In genomic region chr4:55107054-55107453, GRCh38 we compare ENCODE assay signal across 20 cellular contexts. TPM values are rescaled to one million over a fixed set of nuclear protein-coding genes. Genes with fewer than 3 reads are reported as not detected.
A peak's percentile ranks its signal among the peaks of the same experiment; 100 is the strongest.
DNase-seq lines count a peak whose midpoint lies in the region; ATAC-seq, FAIRE-seq and TF ChIP-seq lines count a peak whose summit lies in the region.
"Had no signal": no experiment of that assay in that cellular context is flagged by ENCODE, and none has a peak within 500 bp of the region (broad histone marks: within the 10 kb centered on the region; RNA-seq: fewer than 3 reads in every experiment).

No MANE protein-coding gene starts in this region.

- no peak overlapping the region for H3K27ac Mint-ChIP-seq in stimulated activated naive B cell treated with anti-CD40 and anti-IgM and Interleukin-4, amounts not matched to agents 10 μg/mL and 1 μg/mL and 100 μg/mL, for 72 hours
- H3K27ac Mint-ChIP-seq: CD4-positive, CD25-positive, alpha-beta regulatory T cell; HFFc6; IgD-negative memory B cell had no signal

- H3K23ac ChIP-seq in mesendoderm (ENCODE audit: low read length), result no peak overlapping the region

- H3K36me3 ChIP-seq in K562 (ENCODE audit: control insufficient read depth, insufficient read depth, low read length) (no peaks in the 10 kb centered on the region), mesendoderm (ENCODE audit: control insufficient read depth, insufficient read depth, low read length) (peaks cover 15% of the 10 kb centered on the region)
- H3K36me3 ChIP-seq: BLaER1 treated with 17β-estradiol and CSF1 and Interleukin-3, amounts not matched to agents 10 nM and 100 nM had no signal

- intact Hi-C loops in K562 (cut with micrococcal nuclease), result no loop called here

- H3K4me3 ChIP-seq in K562 (no peak overlapping the region), mesendoderm (ENCODE audit: low read length) (no peak overlapping the region)
- H3K4me3 ChIP-seq: BLaER1 treated with 17β-estradiol and CSF1 and Interleukin-3, amounts not matched to agents 10 nM and 100 nM had no signal

- H3K9ac ChIP-seq in K562 (ENCODE audit: insufficient read depth in 1 of 2, low read depth in 2 of 2, low read length in 2 of 2), result no peak overlapping the region
- H3K9ac ChIP-seq in mesendoderm (ENCODE audit: low read length), result no peak overlapping the region
- H3K9ac ChIP-seq: BLaER1 treated with 17β-estradiol and CSF1 and Interleukin-3, amounts not matched to agents 10 nM and 100 nM had no signal

- no peak overlapping the region for H3K4me3 Mint-ChIP-seq in stimulated activated naive B cell treated with anti-CD40 and anti-IgM and Interleukin-4, amounts not matched to agents 10 μg/mL and 1 μg/mL and 100 μg/mL, for 72 hours
- H3K4me3 Mint-ChIP-seq: CD4-positive, CD25-positive, alpha-beta regulatory T cell; HFFc6; IgD-negative memory B cell had no signal

- TF ChIP-seq POLR2A in K562 (conservative IDR thresholded peaks at IDR 0.05), result no peak
- TF ChIP-seq POLR2A in GM12891 (IDR thresholded peaks at IDR 0.05; ENCODE audit: low read depth, low read length), result no peak

- H4K8ac ChIP-seq in mesendoderm (ENCODE audit: low read depth, low read length), result no peak overlapping the region

- no peak for ATAC-seq in K562
- no peak for ATAC-seq in stimulated activated naive B cell treated with anti-CD40 and anti-IgM and Interleukin-4, amounts not matched to agents 10 μg/mL and 1 μg/mL and 100 μg/mL, for 72 hours (replicated peaks)

- H3K27me3 ChIP-seq in K562 (ENCODE audit: control insufficient read depth in 2 of 2, insufficient read depth in 2 of 2, low read length in 2 of 2) (peaks cover 2 to 15% of the 10 kb centered on the region in 2 experiments; a peak in 3 of 5 replicates), mesendoderm (ENCODE audit: insufficient read depth, low read length, poor library complexity) (no peaks in the 10 kb centered on the region)
- H3K27me3 ChIP-seq: BLaER1 treated with 17β-estradiol and CSF1 and Interleukin-3, amounts not matched to agents 10 nM and 100 nM had no signal

- DNase-seq in CMK (ENCODE audit: low read depth) (peak; percentile 78), OCI-M2 (lab: John Stamatoyannopoulos, UW; ENCODE audit: unreplicated experiment) (peak; percentile 29), K562 (ENCODE audit: extremely low read depth in 1 of 4, low spot score in 3 of 4) (no peak), mesendoderm (peak; percentile 16), GM12891 (ENCODE audit: insufficient read length, low spot score) (no peak), OCI-M1 (lab: John Stamatoyannopoulos, UW) (no peak), DMS53 treated with DMSO at 0.1 percent for 48 hours (lab: John Stamatoyannopoulos, UW; ENCODE audit: unreplicated experiment) (no peak)
- DNase-seq in stimulated activated naive B cell treated with anti-CD40 and anti-IgM and Interleukin-4, amounts not matched to agents 10 μg/mL and 1 μg/mL and 100 μg/mL, for 72 hours, result no peak
- DNase-seq: ACHN; CD4-positive, CD25-positive, alpha-beta regulatory T cell; DMS79 treated with DMSO at 0.1 percent for 48 hours; EL; HCEC 1CT; HFFc6 had no signal

- H2BK15ac ChIP-seq in mesendoderm (replicated peaks; ENCODE audit: low read depth), result no peak overlapping the region

- POLR2A ChIA-PET in K562 (lab: Yijun Ruan, JAX), result interaction anchor here (0.6 to 0.8 kb wide), 2 partner anchors 52 to 72 kb away, joined by 3 read pairs; no protein-coding TSS in a partner anchor

- H3K27ac ChIP-seq in K562 (ENCODE audit: extremely low read depth, low read depth, low read length) (no peak overlapping the region), mesendoderm (ENCODE audit: low read depth, low read length) (no peak overlapping the region)
- H3K27ac ChIP-seq: BLaER1 treated with 17β-estradiol and CSF1 and Interleukin-3, amounts not matched to agents 10 nM and 100 nM had no signal

- H3K4ac ChIP-seq in mesendoderm (ENCODE audit: low read depth, low read length), result no peak overlapping the region

- H2BK5ac ChIP-seq in mesendoderm (ENCODE audit: low read length), result no peak overlapping the region

- no peak overlapping the region for H3K18ac ChIP-seq in mesendoderm (ENCODE audit: low read length)

- peaks cover 0 to 2% of the 10 kb centered on the region in 2 donors for H3K9me3 Mint-ChIP-seq in stimulated activated naive B cell treated with anti-CD40 and anti-IgM and Interleukin-4, amounts not matched to agents 10 μg/mL and 1 μg/mL and 100 μg/mL, for 72 hours
- H3K9me3 Mint-ChIP-seq: HFFc6 had no signal

- no peak for FAIRE-seq in K562 (lab: Jason Lieb, UNC)
- FAIRE-seq in GM12891 (lab: Jason Lieb, UNC), result no peak
- FAIRE-seq: G401.6, GM19239 had no signal

- H3K27me3 Mint-ChIP-seq in stimulated activated naive B cell treated with anti-CD40 and anti-IgM and Interleukin-4, amounts not matched to agents 10 μg/mL and 1 μg/mL and 100 μg/mL, for 72 hours, result no peaks in the 10 kb centered on the region
- H3K27me3 Mint-ChIP-seq: IgD-negative memory B cell had no signal

- no peak overlapping the region for H4K5ac ChIP-seq in mesendoderm (ENCODE audit: low read length)

- WGBS in K562 (ENCODE audit: insufficient coverage, low coverage, missing lambda C conversion rate), result 0% methylated on average over 3 of the region's 3 CpGs
- no CpG with 5 or more reads among the region's 3 CpGs for WGBS in mesendoderm (ENCODE audit: extremely low coverage, insufficient coverage, low lambda C conversion rate)

- TF ChIP-seq CTCF in K562 (IDR thresholded peaks at IDR 0.05 in 2 of 3, conservative IDR thresholded peaks at IDR 0.05 in 1 of 3; ENCODE audit: insufficient read depth in 2 of 3, low read depth in 1 of 3, low read length in 3 of 3), result no peak

- no peaks in the 10 kb centered on the region for H3K36me3 Mint-ChIP-seq in stimulated activated naive B cell treated with anti-CD40 and anti-IgM and Interleukin-4, amounts not matched to agents 10 μg/mL and 1 μg/mL and 100 μg/mL, for 72 hours
- H3K36me3 Mint-ChIP-seq: CD4-positive, CD25-positive, alpha-beta regulatory T cell; IgD-negative memory B cell had no signal

- no peak overlapping the region for H3K4me2 ChIP-seq in K562 (ENCODE audit: insufficient read depth, low read length)
- no peak overlapping the region for H3K4me2 ChIP-seq in mesendoderm (ENCODE audit: low read length)
- H3K4me2 ChIP-seq: BLaER1 treated with 17β-estradiol and CSF1 and Interleukin-3, amounts not matched to agents 10 nM and 100 nM had no signal

- no peaks in the 10 kb centered on the region for H3K4me1 Mint-ChIP-seq in stimulated activated naive B cell treated with anti-CD40 and anti-IgM and Interleukin-4, amounts not matched to agents 10 μg/mL and 1 μg/mL and 100 μg/mL, for 72 hours
- H3K4me1 Mint-ChIP-seq: CD4-positive, CD25-positive, alpha-beta regulatory T cell; IgD-negative memory B cell had no signal

- no peak overlapping the region for H2AK5ac ChIP-seq in mesendoderm (ENCODE audit: low read length)

- TF ChIP-seq RAD21 in K562 (CRISPR knock-in tag; conservative IDR thresholded peaks at IDR 0.05 in 1 of 2, IDR thresholded peaks at IDR 0.05 in 1 of 2), result no peak

- H3K9me1 ChIP-seq in K562 (ENCODE audit: control insufficient read depth, insufficient read depth, low read length), result no peaks in the 10 kb centered on the region

- no peak overlapping the region for H3K56ac ChIP-seq in mesendoderm (ENCODE audit: low read length)

- no peak overlapping the region for H2BK120ac ChIP-seq in mesendoderm (ENCODE audit: low read depth, low read length)

- H4K20me1 ChIP-seq in K562 (replicated peaks; ENCODE audit: control insufficient read depth, insufficient read depth, low read length), result no peaks in the 10 kb centered on the region
- H4K20me1 ChIP-seq: BLaER1 treated with 17β-estradiol and CSF1 and Interleukin-3, amounts not matched to agents 10 nM and 100 nM had no signal

- no peaks in the 10 kb centered on the region for H3K79me2 ChIP-seq in K562 (ENCODE audit: control insufficient read depth, insufficient read depth, low read length)
- no peaks in the 10 kb centered on the region for H3K79me2 ChIP-seq in mesendoderm (ENCODE audit: control insufficient read depth, insufficient read depth, low read length)

- H3K9me3 ChIP-seq in K562 (replicated peaks; ENCODE audit: control insufficient read depth, insufficient read depth, low read depth, low read length), result no peaks in the 10 kb centered on the region
- H3K9me3 ChIP-seq: BLaER1 treated with 17β-estradiol and CSF1 and Interleukin-3, amounts not matched to agents 10 nM and 100 nM had no signal

- CTCF ChIA-PET in K562 (lab: Yijun Ruan, JAX; ENCODE audit: low intra/inter-chr PET ratio), result no interaction called here

- no peaks in the 10 kb centered on the region for H3K4me1 ChIP-seq in K562 (replicated peaks in 1 of 2; ENCODE audit: control insufficient read depth in 2 of 2, insufficient read depth in 2 of 2, low read length in 2 of 2)
- no peaks in the 10 kb centered on the region for H3K4me1 ChIP-seq in mesendoderm (ENCODE audit: control insufficient read depth, low read depth, low read length)

- BruUV-seq in K562 (replicated peaks; lab: Mats Ljungman, UMichigan), result no TSS peak

- H2AFZ ChIP-seq in K562 (ENCODE audit: low read depth, low read length), result no peak overlapping the region

- TF ChIP-seq EP300 in K562 (IDR thresholded peaks at IDR 0.05; ENCODE audit: low read length), result no peak

- no peaks in the 10 kb centered on the region for H3K79me1 ChIP-seq in mesendoderm (ENCODE audit: low read length)

- in situ Hi-C loops in K562 (cut with MboI), result no loop called here

TF ChIP-seq in GM12891, 5 proteins besides CTCF, POLR2A, EP300 and RAD21 (continues in another document):
- TF ChIP-seq TAF1 (IDR thresholded peaks at IDR 0.05; ENCODE audit: low read depth, low read length) (no peak), POLR2AphosphoS5 (IDR thresholded peaks at IDR 0.05; ENCODE audit: low read depth, low read length) (no peak)

RNA-seq across cellular contexts. Expression of gene KDR, which starts 18.3 kb away (rescaled TPM):
- total RNA-seq in K562 (2011; cell fraction: chromatin; rRNA removed; ENCODE audit: low replicate concordance), result not detected in 2 replicates
- not detected in 2 replicates for total RNA-seq in K562 (2011; cell fraction: nucleolus; rRNA removed)
- not detected in 2 replicates for total RNA-seq in K562 (2011; cell fraction: nucleoplasm; rRNA removed)
- total RNA-seq in K562 (2014; rRNA removed), result not detected in 2 replicates
- total RNA-seq in K562 (2014; rRNA removed; fragmentation: Illumina TruSeq; extraction: Trizol), result not detected in 2 replicates
- not detected in 2 replicates for total RNA-seq in K562 (2015; rRNA removed; fragmentation: Illumina TruSeq; extraction: Trizol)
- 0.11 and 0.13 TPM in 2 replicates for total RNA-seq in K562 (2021)
- not detected in 2 replicates for polyA plus RNA-seq in K562 (2011; rRNA removed)
- 0.01 TPM in 2 replicates for polyA plus RNA-seq in K562 (2011; cell fraction: cytosol; rRNA removed)
- polyA plus RNA-seq in K562 (2011; cell fraction: nucleus; rRNA removed), result not detected in 2 replicates
- 0.01 TPM in 1 of 2 replicates, not detected in the other for polyA plus RNA-seq in K562 (2012)
- polyA plus RNA-seq in K562 (2014; fragmentation: Illumina TruSeq; extraction: Trizol), result not detected in 2 replicates
- polyA plus RNA-seq in K562 (2014; fragmentation: Nextera tagmentation; extraction: Ambion mirVana), result not detected
- polyA plus RNA-seq in K562 (2014; rRNA removed), result not detected in 2 replicates
- not detected in 2 replicates for polyA minus RNA-seq in K562 (2011; rRNA and poly(A)+ RNA removed)
- not detected in 2 replicates for polyA minus RNA-seq in K562 (2011; cell fraction: cytosol; rRNA and poly(A)+ RNA removed)
- polyA minus RNA-seq in K562 (2011; cell fraction: nucleus; rRNA and poly(A)+ RNA removed), result not detected in 2 replicates
- 39.2 TPM for polyA plus RNA-seq in mesendoderm (2013, experiment 1 of 2)
- polyA plus RNA-seq in mesendoderm (2013, experiment 2 of 2), result 38.7 TPM
- not detected for polyA plus RNA-seq in GM12891 (2012; ENCODE audit: low read depth, missing spikeins)
- total RNA-seq: CD4-positive, CD25-positive, alpha-beta regulatory T cell; H4; HFFc6; HT-29 had no signal
- polyA plus RNA-seq: CD4-positive, CD25-positive, alpha-beta regulatory T cell; IgD-negative memory B cell had no signal

Comparison
In these comparisons a context has a peak if more than half of its experiments do, and no peak if none do; other contexts are left out.
1. DNase-seq: peak in CMK (single experiment), OCI-M2 (single experiment) and mesendoderm (single experiment); none in K562 (0 of 4), GM12891 (single experiment), OCI-M1 (single experiment), stimulated activated naive B cell treated with anti-CD40 and anti-IgM and Interleukin-4, amounts not matched to agents 10 μg/mL and 1 μg/mL and 100 μg/mL, for 72 hours (single experiment) and DMS53 treated with DMSO at 0.1 percent for 48 hours (single experiment).